In the genomic region with DNA sequence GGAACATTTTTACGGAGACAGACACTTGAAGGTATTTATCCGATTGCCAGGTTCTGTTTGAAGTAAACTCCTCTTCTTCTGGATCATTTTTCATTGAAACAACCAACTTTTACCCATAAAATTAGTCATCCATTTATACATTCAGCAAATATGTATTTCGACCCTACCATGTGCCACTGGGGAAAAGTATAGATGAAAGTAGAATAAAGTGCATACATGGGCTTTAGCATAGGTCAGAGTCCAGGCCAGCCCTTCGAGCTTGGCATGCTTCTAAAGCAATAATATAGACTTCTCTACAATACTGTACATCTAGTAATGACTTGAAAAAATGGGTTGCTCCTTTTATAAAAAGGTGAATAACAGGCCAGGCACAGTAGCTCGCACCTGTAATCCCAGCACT, we compare ENCODE assay signal across 20 cellular contexts. TPM values are rescaled to one million over a fixed set of nuclear protein-coding genes. Genes with fewer than 3 reads are reported as not detected.
A peak's percentile ranks its signal among the peaks of the same experiment; 100 is the strongest.
DNase-seq lines count a peak whose midpoint lies in the region; ATAC-seq and TF ChIP-seq lines count a peak whose summit lies in the region.
"Had no signal": no experiment of that assay in that cellular context is flagged by ENCODE, and none has a peak within 500 bp of the region (broad histone marks: within the 10 kb centered on the region; RNA-seq: fewer than 3 reads in every experiment).

No MANE protein-coding gene starts in this region.

- DNase-seq in stimulated activated naive CD8-positive, alpha-beta T cell treated with anti-CD3 and anti-CD28 coated beads, Interleukin-15, amount 100 ng/mL, for 72 hours: no peak
- no peak for DNase-seq in WTC11 (ENCODE audit: low spot score)
- peak; percentile 4 for DNase-seq in iris pigment epithelial cell (ENCODE audit: low read depth)
- DNase-seq in NOMO-1 treated with DMSO at 0.1 percent for 48 hours (lab: John Stamatoyannopoulos, UW; ENCODE audit: unreplicated experiment): no peak
- no peak for DNase-seq in UCSD-AML1 (lab: John Stamatoyannopoulos, UW; ENCODE audit: unreplicated experiment)
- DNase-seq: activated CD4-positive, alpha-beta T cell treated with anti-CD3 and anti-CD28 coated beads, Interleukin-2, amount 10 ng/mL, durations not matched to agents 24 days and 14 days; cortex of kidney; endodermal cell; kidney glomerular epithelial cell; NCI-H1930; NCI-H2227 treated with DMSO at 0.1 percent for 48 hours; NCI-H774; OCI-M1; right cardiac atrium; SHP77 treated with DMSO at 0.1 percent for 48 hours; upper lobe of left lung had no signal

- H3K4me3 Mint-ChIP-seq in stimulated activated naive CD8-positive, alpha-beta T cell treated with anti-CD3 and anti-CD28 coated beads, Interleukin-15, Interleukin-2, amounts not matched to agents 100 ng/mL and 50 ng/mL, for 24 hours: no peak overlapping the region
- no peak overlapping the region for H3K4me3 Mint-ChIP-seq in stimulated activated naive CD8-positive, alpha-beta T cell treated with anti-CD3 and anti-CD28 coated beads, Interleukin-15, amount 100 ng/mL, for 72 hours
- H3K4me3 Mint-ChIP-seq in WTC11: no peak overlapping the region
- H3K4me3 Mint-ChIP-seq: activated CD4-positive, alpha-beta T cell treated with anti-CD3 and anti-CD28 coated beads, Interleukin-2, amount 10 ng/mL, durations not matched to agents 24 days and 14 days; CD14-positive monocyte; endodermal cell had no signal

- H3K27me3 Mint-ChIP-seq in stimulated activated naive CD8-positive, alpha-beta T cell treated with anti-CD3 and anti-CD28 coated beads, Interleukin-15, Interleukin-2, amounts not matched to agents 100 ng/mL and 50 ng/mL, for 24 hours: no peaks in the 10 kb centered on the region
- no peaks in the 10 kb centered on the region for H3K27me3 Mint-ChIP-seq in stimulated activated naive CD8-positive, alpha-beta T cell treated with anti-CD3 and anti-CD28 coated beads, Interleukin-15, amount 100 ng/mL, for 72 hours
- H3K27me3 Mint-ChIP-seq in WTC11 (ENCODE audit: low read depth): no peaks in the 10 kb centered on the region
- H3K27me3 Mint-ChIP-seq: activated CD4-positive, alpha-beta T cell treated with anti-CD3 and anti-CD28 coated beads, Interleukin-2, amount 10 ng/mL, durations not matched to agents 24 days and 14 days had no signal

- peak overlapping the region; percentile 50 for H3K27ac Mint-ChIP-seq in stimulated activated naive CD8-positive, alpha-beta T cell treated with anti-CD3 and anti-CD28 coated beads, Interleukin-15, Interleukin-2, amounts not matched to agents 100 ng/mL and 50 ng/mL, for 24 hours
- H3K27ac Mint-ChIP-seq in stimulated activated naive CD8-positive, alpha-beta T cell treated with anti-CD3 and anti-CD28 coated beads, Interleukin-15, amount 100 ng/mL, for 72 hours: no peak overlapping the region
- peak overlapping the region; percentile 60; the same call in 1 of the 2 replicates for H3K27ac Mint-ChIP-seq in WTC11
- H3K27ac Mint-ChIP-seq: activated CD4-positive, alpha-beta T cell treated with anti-CD3 and anti-CD28 coated beads, Interleukin-2, amount 10 ng/mL, durations not matched to agents 24 days and 14 days; endodermal cell had no signal

- no peak for TF ChIP-seq CTCF in WTC11 (IDR thresholded peaks at IDR 0.05)

- H3K36me3 Mint-ChIP-seq in stimulated activated naive CD8-positive, alpha-beta T cell treated with anti-CD3 and anti-CD28 coated beads, Interleukin-15, Interleukin-2, amounts not matched to agents 100 ng/mL and 50 ng/mL, for 24 hours (ENCODE audit: low read depth): peaks cover 4% of the 10 kb centered on the region
- H3K36me3 Mint-ChIP-seq in WTC11: no peaks in the 10 kb centered on the region

- H3K4me1 Mint-ChIP-seq in stimulated activated naive CD8-positive, alpha-beta T cell treated with anti-CD3 and anti-CD28 coated beads, Interleukin-15, Interleukin-2, amounts not matched to agents 100 ng/mL and 50 ng/mL, for 24 hours (ENCODE audit: low read depth): peaks cover 14% of the 10 kb centered on the region
- H3K4me1 Mint-ChIP-seq in stimulated activated naive CD8-positive, alpha-beta T cell treated with anti-CD3 and anti-CD28 coated beads, Interleukin-15, amount 100 ng/mL, for 72 hours: no peaks in the 10 kb centered on the region
- no peaks in the 10 kb centered on the region for H3K4me1 Mint-ChIP-seq in WTC11
- H3K4me1 Mint-ChIP-seq: activated CD4-positive, alpha-beta T cell treated with anti-CD3 and anti-CD28 coated beads, Interleukin-2, amount 10 ng/mL, durations not matched to agents 24 days and 14 days; CD14-positive monocyte; endodermal cell had no signal

- CTCF ChIA-PET in WTC11 (lab: Charles Lee): no interaction called here

- no peak for ATAC-seq in stimulated activated naive CD8-positive, alpha-beta T cell treated with anti-CD3 and anti-CD28 coated beads, Interleukin-15, amount 100 ng/mL, for 72 hours
- ATAC-seq in WTC11 (no peak), HG03097 (IDR thresholded peaks at IDR 0.05; ENCODE audit: low FRiP score, unreplicated experiment) (no peak), GM19035 (IDR thresholded peaks at IDR 0.05; ENCODE audit: unreplicated experiment) (no peak)
- ATAC-seq: right cardiac atrium had no signal

- H3K9me3 Mint-ChIP-seq in stimulated activated naive CD8-positive, alpha-beta T cell treated with anti-CD3 and anti-CD28 coated beads, Interleukin-15, Interleukin-2, amounts not matched to agents 100 ng/mL and 50 ng/mL, for 24 hours: no peaks in the 10 kb centered on the region
- no peaks in the 10 kb centered on the region for H3K9me3 Mint-ChIP-seq in stimulated activated naive CD8-positive, alpha-beta T cell treated with anti-CD3 and anti-CD28 coated beads, Interleukin-15, amount 100 ng/mL, for 72 hours
- H3K9me3 Mint-ChIP-seq in WTC11: no peaks in the 10 kb centered on the region
- H3K9me3 Mint-ChIP-seq: activated CD4-positive, alpha-beta T cell treated with anti-CD3 and anti-CD28 coated beads, Interleukin-2, amount 10 ng/mL, durations not matched to agents 24 days and 14 days; CD14-positive monocyte; endodermal cell had no signal

- POLR2A ChIA-PET in WTC11 (lab: Charles Lee): no interaction called here

TF ChIP-seq in WTC11, 78 proteins besides CTCF, POLR2A, EP300 and RAD21:
- TF ChIP-seq, protein P1, sequence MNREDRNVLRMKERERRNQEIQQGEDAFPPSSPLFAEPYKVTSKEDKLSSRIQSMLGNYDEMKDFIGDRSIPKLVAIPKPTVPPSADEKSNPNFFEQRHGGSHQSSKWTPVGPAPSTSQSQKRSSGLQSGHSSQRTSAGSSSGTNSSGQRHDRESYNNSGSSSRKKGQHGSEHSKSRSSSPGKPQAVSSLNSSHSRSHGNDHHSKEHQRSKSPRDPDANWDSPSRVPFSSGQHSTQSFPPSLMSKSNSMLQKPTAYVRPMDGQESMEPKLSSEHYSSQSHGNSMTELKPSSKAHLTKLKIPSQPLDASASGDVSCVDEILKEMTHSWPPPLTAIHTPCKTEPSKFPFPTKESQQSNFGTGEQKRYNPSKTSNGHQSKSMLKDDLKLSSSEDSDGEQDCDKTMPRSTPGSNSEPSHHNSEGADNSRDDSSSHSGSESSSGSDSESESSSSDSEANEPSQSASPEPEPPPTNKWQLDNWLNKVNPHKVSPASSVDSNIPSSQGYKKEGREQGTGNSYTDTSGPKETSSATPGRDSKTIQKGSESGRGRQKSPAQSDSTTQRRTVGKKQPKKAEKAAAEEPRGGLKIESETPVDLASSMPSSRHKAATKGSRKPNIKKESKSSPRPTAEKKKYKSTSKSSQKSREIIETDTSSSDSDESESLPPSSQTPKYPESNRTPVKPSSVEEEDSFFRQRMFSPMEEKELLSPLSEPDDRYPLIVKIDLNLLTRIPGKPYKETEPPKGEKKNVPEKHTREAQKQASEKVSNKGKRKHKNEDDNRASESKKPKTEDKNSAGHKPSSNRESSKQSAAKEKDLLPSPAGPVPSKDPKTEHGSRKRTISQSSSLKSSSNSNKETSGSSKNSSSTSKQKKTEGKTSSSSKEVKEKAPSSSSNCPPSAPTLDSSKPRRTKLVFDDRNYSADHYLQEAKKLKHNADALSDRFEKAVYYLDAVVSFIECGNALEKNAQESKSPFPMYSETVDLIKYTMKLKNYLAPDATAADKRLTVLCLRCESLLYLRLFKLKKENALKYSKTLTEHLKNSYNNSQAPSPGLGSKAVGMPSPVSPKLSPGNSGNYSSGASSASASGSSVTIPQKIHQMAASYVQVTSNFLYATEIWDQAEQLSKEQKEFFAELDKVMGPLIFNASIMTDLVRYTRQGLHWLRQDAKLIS (CRISPR knock-in tag; IDR thresholded peaks at IDR 0.05; ENCODE audit: borderline replicate concordance): no peak
- TF ChIP-seq KAT7 (CRISPR knock-in tag; IDR thresholded peaks at IDR 0.05; ENCODE audit: borderline replicate concordance) (no peak), RORB (CRISPR knock-in tag; IDR thresholded peaks at IDR 0.05) (no peak), ZNF219 (CRISPR knock-in tag; IDR thresholded peaks at IDR 0.05; ENCODE audit: borderline replicate concordance) (no peak), ATF1 (CRISPR knock-in tag; IDR thresholded peaks at IDR 0.05) (no peak), FOXK1 (CRISPR knock-in tag; IDR thresholded peaks at IDR 0.05) (no peak)
- TF ChIP-seq, protein P2, sequence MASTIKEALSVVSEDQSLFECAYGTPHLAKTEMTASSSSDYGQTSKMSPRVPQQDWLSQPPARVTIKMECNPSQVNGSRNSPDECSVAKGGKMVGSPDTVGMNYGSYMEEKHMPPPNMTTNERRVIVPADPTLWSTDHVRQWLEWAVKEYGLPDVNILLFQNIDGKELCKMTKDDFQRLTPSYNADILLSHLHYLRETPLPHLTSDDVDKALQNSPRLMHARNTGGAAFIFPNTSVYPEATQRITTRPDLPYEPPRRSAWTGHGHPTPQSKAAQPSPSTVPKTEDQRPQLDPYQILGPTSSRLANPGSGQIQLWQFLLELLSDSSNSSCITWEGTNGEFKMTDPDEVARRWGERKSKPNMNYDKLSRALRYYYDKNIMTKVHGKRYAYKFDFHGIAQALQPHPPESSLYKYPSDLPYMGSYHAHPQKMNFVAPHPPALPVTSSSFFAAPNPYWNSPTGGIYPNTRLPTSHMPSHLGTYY (CRISPR knock-in tag; IDR thresholded peaks at IDR 0.05): no peak
TF ChIP-seq in WTC11: peak in this region for 0.

RNA-seq across cellular contexts. Expression of a gene that starts 10.1 kb away (rescaled TPM):
- 11.1 to 16.8 TPM (median 13.1 TPM) in 3 replicates for total RNA-seq in WTC11 (2021)

RNA-seq across cellular contexts. Expression of a gene that starts 42.9 kb away (rescaled TPM):
- total RNA-seq in WTC11 (2021): 59.2 to 71.4 TPM (median 62.0 TPM) in 3 replicates

RNA-seq across cellular contexts. Expression of a gene that starts 45.4 kb away (rescaled TPM):
- total RNA-seq in WTC11 (2021): 39.3 to 46.3 TPM (median 43.0 TPM) in 3 replicates

Comparison
In these comparisons a context has a peak if more than half of its experiments do, and no peak if none do; other contexts are left out.
1. H3K27ac Mint-ChIP-seq: peak in stimulated activated naive CD8-positive, alpha-beta T cell treated with anti-CD3 and anti-CD28 coated beads, Interleukin-15, Interleukin-2, amounts not matched to agents 100 ng/mL and 50 ng/mL, for 24 hours (single experiment) and WTC11 (single experiment); none in stimulated activated naive CD8-positive, alpha-beta T cell treated with anti-CD3 and anti-CD28 coated beads, Interleukin-15, amount 100 ng/mL, for 72 hours (0 of 2).